ENCODE assay signal across 1 cellular context in the genomic region with DNA sequence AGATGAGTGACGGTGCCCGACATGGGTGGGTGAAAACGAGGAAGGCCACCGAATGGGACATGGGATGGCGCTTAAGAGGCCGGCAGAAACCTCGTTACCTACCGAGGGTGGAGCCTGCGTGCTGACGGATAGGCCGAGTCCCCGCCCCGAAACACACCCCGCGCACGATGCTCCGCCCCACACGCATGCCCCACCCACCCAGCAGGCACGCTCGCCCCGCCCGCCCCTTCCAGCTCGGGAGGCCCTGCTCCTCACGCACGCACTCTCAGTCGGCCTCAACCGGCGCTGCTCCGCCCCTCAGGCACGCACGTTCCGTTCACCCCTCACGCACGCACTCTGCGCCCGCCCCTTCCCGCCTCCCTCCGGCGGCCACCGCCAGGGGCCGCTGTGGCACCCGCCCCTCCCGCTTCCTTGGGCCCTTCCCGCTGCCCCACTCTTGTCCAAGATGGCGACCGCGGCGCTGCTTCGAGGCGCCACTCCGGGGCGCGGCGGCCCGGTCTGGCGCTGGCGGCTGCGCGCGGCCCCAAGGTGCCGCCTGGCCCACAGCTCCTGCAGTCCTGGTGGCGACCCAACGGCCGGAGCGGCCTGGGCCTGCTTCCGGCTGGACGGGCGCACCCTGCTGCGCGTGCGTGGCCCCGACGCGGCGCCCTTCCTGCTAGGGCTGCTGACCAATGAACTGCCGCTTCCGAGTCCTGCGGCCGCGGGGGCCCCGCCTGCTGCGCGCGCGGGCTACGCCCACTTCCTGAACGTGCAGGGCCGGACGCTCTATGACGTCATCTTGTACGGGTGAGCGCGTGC.
A peak's percentile ranks its signal among the peaks of the same experiment; 100 is the strongest.
TF ChIP-seq lines count a peak whose summit lies in the region.

TSS of gene IBA57 (plus strand) at position 433 of the 798 bp plus-strand sequence. CDS start at position 446, 13 bp downstream.

TF ChIP-seq in HEK293, 187 proteins besides CTCF, POLR2A, EP300 and RAD21 (continued from another document):
- TF ChIP-seq ZSCAN4 (tag by site-specific recombination; IDR thresholded peaks at IDR 0.05): no peak; the same call in 1 of the 2 replicates
- TF ChIP-seq AEBP2 (tag by site-specific recombination; IDR thresholded peaks at IDR 0.05; ENCODE audit: borderline replicate concordance): no peak
- TF ChIP-seq OSR2 (tag by site-specific recombination; IDR thresholded peaks at IDR 0.05): no peak
- TF ChIP-seq ZNF16 (tag by site-specific recombination; IDR thresholded peaks at IDR 0.05; ENCODE audit: low read depth): no peak
- no peak for TF ChIP-seq ZNF175 (tag by site-specific recombination; IDR thresholded peaks at IDR 0.05)
- peak; percentile 17; the same call in 1 of the 2 replicates for TF ChIP-seq ZNF394 (tag by site-specific recombination; IDR thresholded peaks at IDR 0.05; ENCODE audit: borderline replicate concordance)
- TF ChIP-seq ZNF558 (tag by site-specific recombination; IDR thresholded peaks at IDR 0.05): no peak
- no peak for TF ChIP-seq ZNF174 (tag by site-specific recombination; IDR thresholded peaks at IDR 0.05)
- TF ChIP-seq, protein P1, sequence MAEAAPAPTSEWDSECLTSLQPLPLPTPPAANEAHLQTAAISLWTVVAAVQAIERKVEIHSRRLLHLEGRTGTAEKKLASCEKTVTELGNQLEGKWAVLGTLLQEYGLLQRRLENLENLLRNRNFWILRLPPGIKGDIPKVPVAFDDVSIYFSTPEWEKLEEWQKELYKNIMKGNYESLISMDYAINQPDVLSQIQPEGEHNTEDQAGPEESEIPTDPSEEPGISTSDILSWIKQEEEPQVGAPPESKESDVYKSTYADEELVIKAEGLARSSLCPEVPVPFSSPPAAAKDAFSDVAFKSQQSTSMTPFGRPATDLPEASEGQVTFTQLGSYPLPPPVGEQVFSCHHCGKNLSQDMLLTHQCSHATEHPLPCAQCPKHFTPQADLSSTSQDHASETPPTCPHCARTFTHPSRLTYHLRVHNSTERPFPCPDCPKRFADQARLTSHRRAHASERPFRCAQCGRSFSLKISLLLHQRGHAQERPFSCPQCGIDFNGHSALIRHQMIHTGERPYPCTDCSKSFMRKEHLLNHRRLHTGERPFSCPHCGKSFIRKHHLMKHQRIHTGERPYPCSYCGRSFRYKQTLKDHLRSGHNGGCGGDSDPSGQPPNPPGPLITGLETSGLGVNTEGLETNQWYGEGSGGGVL (tag by site-specific recombination; IDR thresholded peaks at IDR 0.05): peak; percentile 22; the same call in 1 of the 2 replicates
- 0 out of 2 replicates have a peak, but pooled peaks have one; percentile 34 for TF ChIP-seq ZNF324 (tag by site-specific recombination; IDR thresholded peaks at IDR 0.05)
- TF ChIP-seq ZNF791 (tag by site-specific recombination; IDR thresholded peaks at IDR 0.05): peak; percentile 27; the same call in 1 of the 2 replicates
- peak; percentile 86 for TF ChIP-seq ZNF677 (tag by site-specific recombination; IDR thresholded peaks at IDR 0.05)
- peak; percentile 98 for TF ChIP-seq SP3 (tag by site-specific recombination; IDR thresholded peaks at IDR 0.05)
- no peak for TF ChIP-seq MZF1 (tag by site-specific recombination; IDR thresholded peaks at IDR 0.05; ENCODE audit: borderline replicate concordance)
- TF ChIP-seq ZBTB11 (tag by site-specific recombination; conservative IDR thresholded peaks at IDR 0.05; ENCODE audit: low read depth): peak; percentile 25; the same call in 1 of the 2 replicates
- 0 out of 2 replicates have a peak, but pooled peaks have one; percentile 13 for TF ChIP-seq ZSCAN5A (tag by site-specific recombination; IDR thresholded peaks at IDR 0.05)
- TF ChIP-seq KLF17 (tag by site-specific recombination; IDR thresholded peaks at IDR 0.05): peak; percentile 92
- TF ChIP-seq ZSCAN16 (tag by site-specific recombination; IDR thresholded peaks at IDR 0.05): no peak
- TF ChIP-seq, protein P2, sequence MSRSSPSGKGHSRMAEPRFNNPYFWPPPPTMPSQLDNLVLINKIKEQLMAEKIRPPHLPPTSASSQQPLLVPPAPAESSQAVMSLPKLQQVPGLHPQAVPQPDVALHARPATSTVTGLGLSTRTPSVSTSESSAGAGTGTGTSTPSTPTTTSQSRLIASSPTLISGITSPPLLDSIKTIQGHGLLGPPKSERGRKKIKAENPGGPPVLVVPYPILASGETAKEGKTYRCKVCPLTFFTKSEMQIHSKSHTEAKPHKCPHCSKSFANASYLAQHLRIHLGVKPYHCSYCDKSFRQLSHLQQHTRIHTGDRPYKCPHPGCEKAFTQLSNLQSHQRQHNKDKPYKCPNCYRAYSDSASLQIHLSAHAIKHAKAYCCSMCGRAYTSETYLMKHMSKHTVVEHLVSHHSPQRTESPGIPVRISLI (tag by site-specific recombination; IDR thresholded peaks at IDR 0.05): no peak
- peak; percentile 99 for TF ChIP-seq ZBTB26 (tag by site-specific recombination; optimal IDR thresholded peaks at IDR 0.05)
